Comparison of ENCODE assay signal across 7 cellular contexts in genomic region chr3:159616234-159616825, GRCh38.
DNase-seq lines count a peak whose midpoint lies in the region; ATAC-seq and TF ChIP-seq lines count a peak whose summit lies in the region.

No MANE protein-coding gene starts in this region.

- no peak overlapping the region for H3K27ac ChIP-seq in HCT116 (ENCODE audit: low read depth, low read length)
- H3K27ac ChIP-seq in cardiac muscle cell, result no peak overlapping the region
- H3K27ac ChIP-seq in testis, result no peak overlapping the region

- no peaks in the 10 kb centered on the region for H3K9me2 ChIP-seq in HCT116 (ENCODE audit: insufficient read depth)

- H3K4me3 ChIP-seq in HCT116 (replicated peaks in 1 of 2; ENCODE audit: low read depth in 1 of 2, low read length in 2 of 2) (no peak overlapping the region), cardiac muscle cell (no peak overlapping the region), testis (no peak overlapping the region)

- RAD21 ChIA-PET in HCT116 (lab: Charles Lee; ENCODE audit: low non-redundant PET in 1 of 2, low total read pairs in 2 of 2, uncharacterized antibody in 2 of 2, unreplicated experiment in 2 of 2), result no interaction called here

- in situ Hi-C loops in GM13977 (cut with MboI; ENCODE audit: low pct_unique_long_range_greater_than_20kb, low sequenced_read_pairs, unreplicated experiment), result no loop called here

- H3K27me3 ChIP-seq in HCT116 (ENCODE audit: insufficient read depth, low read length) (no peaks in the 10 kb centered on the region), cardiac muscle cell (no peaks in the 10 kb centered on the region), testis (no peaks in the 10 kb centered on the region)

- H3K4me1 ChIP-seq in HCT116 (ENCODE audit: control insufficient read depth in 1 of 2, insufficient read depth in 2 of 2, low read length in 2 of 2) (peaks cover 6 to 13% of the 10 kb centered on the region in 2 experiments; a peak in 3 of 4 replicates), cardiac muscle cell (ENCODE audit: low read depth) (no peaks in the 10 kb centered on the region), testis (no peaks in the 10 kb centered on the region)

- DNase-seq in HCT116 (ENCODE audit: low read depth, low spot score), result no peak
- DNase-seq in SW480 (ENCODE audit: low spot score), result peak; percentile 45
- peak; percentile 52 to 64 for DNase-seq in cardiac muscle cell (ENCODE audit: low read depth in 1 of 2, low spot score in 1 of 2)
- peak; percentile 37 for DNase-seq in testis
- no peak for DNase-seq in NK-92 (lab: John Stamatoyannopoulos, UW; ENCODE audit: unreplicated experiment)
- no peak for DNase-seq in GM13977 (ENCODE audit: low spot score)

- H3K4me2 ChIP-seq in HCT116 (ENCODE audit: low read length), result no peak overlapping the region

- no peaks in the 10 kb centered on the region for H4K20me1 ChIP-seq in HCT116 (ENCODE audit: insufficient read depth)

- intact Hi-C loops in HCT116 (cut with micrococcal nuclease), result loop anchor here (1.0 to 2.0 kb wide), 2 partner anchors 189 to 386 kb away; no protein-coding TSS in a partner anchor
- intact Hi-C loops in testis (cut with DNase I; ENCODE audit: low total_unique reads), result loop anchor here (10.0 kb wide), 1 partner anchor 188 kb away; no protein-coding TSS in a partner anchor

- no peaks in the 10 kb centered on the region for H3K9me3 ChIP-seq in HCT116 (ENCODE audit: control insufficient read depth in 1 of 2, insufficient read depth in 1 of 2, low read depth in 1 of 2, low read length in 2 of 2)
- no peaks in the 10 kb centered on the region for H3K9me3 ChIP-seq in cardiac muscle cell (ENCODE audit: low read depth)
- H3K9me3 ChIP-seq in testis, result no peaks in the 10 kb centered on the region

- CTCF ChIA-PET in HCT116 (lab: Charles Lee), result interaction anchor here (1.0 to 1.7 kb wide), 3 partner anchors 189 to 209 kb away, joined by 3 to 12 read pairs (median 3); no protein-coding TSS in a partner anchor

- peak; percentile 56 to 72 (median 61); a peak in 5 of 6 replicates for TF ChIP-seq CTCF in HCT116 (IDR thresholded peaks at IDR 0.05 in 2 of 3, conservative IDR thresholded peaks at IDR 0.05 in 1 of 3; ENCODE audit: borderline replicate concordance in 1 of 3, insufficient read depth in 1 of 3, low read depth in 2 of 3, low read length in 2 of 3)
- TF ChIP-seq CTCF in cardiac muscle cell (IDR thresholded peaks at IDR 0.05; ENCODE audit: low read depth, low read length), result peak; percentile 61
- peak; percentile 20 to 48 (median 41) for TF ChIP-seq CTCF in testis (IDR thresholded peaks at IDR 0.05)
- TF ChIP-seq CTCF in GM13977 (IDR thresholded peaks at IDR 0.05; ENCODE audit: extremely low read depth, insufficient read depth, missing control alignments), result no peak

- POLR2A ChIA-PET in HCT116 (lab: Charles Lee), result no interaction called here

- TF ChIP-seq RAD21 in HCT116 (IDR thresholded peaks at IDR 0.05; ENCODE audit: low read depth), result peak; percentile 90

- H3K36me3 ChIP-seq in HCT116 (ENCODE audit: control insufficient read depth in 1 of 2, insufficient read depth in 2 of 2, low read length in 2 of 2), result no peaks in the 10 kb centered on the region
- H3K36me3 ChIP-seq in cardiac muscle cell, result no peaks in the 10 kb centered on the region
- H3K36me3 ChIP-seq in testis (ENCODE audit: low read depth, missing control alignments), result no peaks in the 10 kb centered on the region

- ATAC-seq in HCT116 (peak; percentile 81), GM19397 (IDR thresholded peaks at IDR 0.05; ENCODE audit: unreplicated experiment) (no peak)

- 69 to 77% methylated on average over 7 of the region's 7 CpGs for WGBS in testis, 2 donors

- no peaks in the 10 kb centered on the region for H3K79me2 ChIP-seq in HCT116 (ENCODE audit: insufficient read depth, low read length)

- no TSS peak for BruUV-seq in HCT116 (replicated peaks; lab: Mats Ljungman, UMichigan)

- no peak overlapping the region for H2AFZ ChIP-seq in HCT116 (ENCODE audit: low read depth, low read length, poor library complexity, severe bottlenecking)

- H3K9ac ChIP-seq in HCT116 (ENCODE audit: low read length), result no peak overlapping the region

- no peak for TF ChIP-seq POLR2A in HCT116 (IDR thresholded peaks at IDR 0.05; ENCODE audit: borderline replicate concordance, extremely low read depth, insufficient read depth, insufficient read length)
- TF ChIP-seq POLR2A in testis (IDR thresholded peaks at IDR 0.05), result no peak

TF ChIP-seq in HCT116, 20 proteins besides CTCF, POLR2A, EP300 and RAD21:
- TF ChIP-seq ZFX (IDR thresholded peaks at IDR 0.05), result no peak
- TF ChIP-seq POLR2AphosphoS5 (IDR thresholded peaks at IDR 0.05; ENCODE audit: low read depth, low read length), result no peak
- TF ChIP-seq TCF7L2 (IDR thresholded peaks at IDR 0.05; ENCODE audit: borderline replicate concordance, extremely low read depth, insufficient read depth, insufficient read length), result no peak
- TF ChIP-seq EGR1 (IDR thresholded peaks at IDR 0.05; ENCODE audit: low read depth), result no peak
- TF ChIP-seq FOSL1 (IDR thresholded peaks at IDR 0.05; ENCODE audit: low read depth), result no peak
- TF ChIP-seq ZNF274 (IDR thresholded peaks at IDR 0.05; ENCODE audit: low read depth, low read length), result no peak
- no peak for TF ChIP-seq ELF1 (IDR thresholded peaks at IDR 0.05; ENCODE audit: borderline replicate concordance, low read depth)
- TF ChIP-seq YY1 (IDR thresholded peaks at IDR 0.05; ENCODE audit: extremely low read depth, insufficient replicate concordance, low read depth, low read length), result no peak
- no peak for TF ChIP-seq JUND (IDR thresholded peaks at IDR 0.05)

Comparison
In these comparisons a context has a peak if more than half of its experiments do, and no peak if none do; other contexts are left out.
1. DNase-seq: peak in SW480 (single experiment), cardiac muscle cell (2 of 2) and testis (single experiment); none in HCT116 (single experiment), NK-92 (single experiment) and GM13977 (single experiment).